In the genomic region with DNA sequence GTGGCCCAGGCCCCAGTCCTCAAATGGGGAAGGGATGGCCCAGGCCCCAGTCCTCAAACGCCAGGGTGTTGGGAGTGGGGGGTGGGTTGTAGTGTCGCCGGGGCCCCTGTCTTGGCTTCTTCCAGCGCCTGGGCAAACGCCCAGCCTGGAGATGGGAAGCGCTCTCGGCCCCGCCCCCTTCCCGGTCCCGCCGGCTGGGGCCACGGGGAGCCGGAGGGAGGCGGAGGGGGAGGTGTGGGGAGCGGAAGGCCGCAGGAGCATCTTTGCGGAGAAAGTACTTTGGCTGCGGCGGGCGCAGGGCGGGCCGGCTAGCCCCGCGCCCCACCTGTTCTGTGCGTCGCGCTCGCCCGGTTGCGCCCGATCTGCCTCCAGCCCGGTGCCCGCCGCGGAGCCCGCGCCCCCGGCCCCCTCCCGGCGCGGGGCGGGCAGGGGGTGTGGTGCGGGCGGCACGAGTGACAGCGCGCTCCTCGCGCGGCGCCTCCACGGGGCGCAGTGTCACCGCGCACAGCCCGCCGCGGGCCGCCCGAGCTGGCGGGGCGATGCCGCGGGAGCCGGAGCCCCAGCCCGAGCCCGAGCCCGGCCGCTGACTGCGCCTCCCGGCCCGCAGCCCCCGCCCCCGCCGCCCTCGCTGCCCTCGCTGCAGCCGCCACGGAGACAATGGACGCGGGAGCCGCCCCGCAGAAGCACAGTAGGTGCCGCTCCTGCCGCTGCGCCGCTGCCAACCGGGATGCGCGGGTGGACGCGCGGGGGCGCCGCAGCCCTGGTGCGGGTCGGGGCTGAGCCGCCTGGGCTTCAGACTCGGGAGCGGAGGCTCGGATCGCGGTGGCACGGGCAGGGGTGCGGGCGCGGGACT, we compare ENCODE assay signal across 1 cellular context.
TF ChIP-seq lines count a peak whose summit lies in the region.

No MANE protein-coding gene starts in this region.

TF ChIP-seq in H1, 55 proteins besides CTCF, POLR2A, EP300 and RAD21:
- TF ChIP-seq CTBP2 (IDR thresholded peaks at IDR 0.05; ENCODE audit: borderline replicate concordance, insufficient read depth, insufficient read length, low read length) (peak; percentile 8), RNF2 (IDR thresholded peaks at IDR 0.05; ENCODE audit: borderline replicate concordance, low read depth, low read length, missing control alignments, poor library complexity, severe bottlenecking) (peak; percentile 27), EZH2 (IDR thresholded peaks at IDR 0.05; ENCODE audit: low read depth, low read length, severe bottlenecking) (peak; percentile 50), SP4 (IDR thresholded peaks at IDR 0.05; ENCODE audit: low read length) (no peak), POU5F1 (IDR thresholded peaks at IDR 0.05; ENCODE audit: low read depth, low read length) (no peak), TEAD4 (IDR thresholded peaks at IDR 0.05; ENCODE audit: low read depth, low read length) (no peak), CBX5 (IDR thresholded peaks at IDR 0.05; ENCODE audit: low read depth, low read length) (no peak), SIRT6 (IDR thresholded peaks at IDR 0.05; ENCODE audit: low read length) (no peak)
TF ChIP-seq in H1: peak in this region for 3.
